ENCODE assay signal across 12 cellular contexts in genomic region chr12:108567974-108568652, GRCh38. TPM values are rescaled to one million over a fixed set of nuclear protein-coding genes. Genes with fewer than 3 reads are reported as not detected.
A peak's percentile ranks its signal among the peaks of the same experiment; 100 is the strongest.
DNase-seq lines count a peak whose midpoint lies in the region; ATAC-seq, FAIRE-seq and TF ChIP-seq lines count a peak whose summit lies in the region.
"Had no signal": no experiment of that assay in that cellular context is flagged by ENCODE, and none has a peak within 500 bp of the region (broad histone marks: within the 10 kb centered on the region; RNA-seq: fewer than 3 reads in every experiment).

No MANE protein-coding gene starts in this region.

- in situ Hi-C loops in GM12878 (cut with MboI) = loop anchor here (5.0 kb wide), 4 partner anchors 49 to 524 kb away; partner anchors contain the start of gene ALKBH2
- in situ Hi-C loops in G401 (cut with HindIII; ENCODE audit: low sequenced_read_pairs) = no loop called here

- POLR2A ChIA-PET in CD8-positive, alpha-beta memory T cell (lab: Charles Lee) = interaction anchor here (0.8 to 1.3 kb wide), 3 partner anchors 50 to 1574 kb away, joined by 3 to 11 read pairs (median 6); partner anchors contain the start of gene SELPLG
- POLR2A ChIA-PET in GM12878 (lab: Charles Lee) = interaction anchor here (0.6 to 14.2 kb wide), 13 partner anchors 9 to 283 kb away, joined by 3 to 211 read pairs (median 4); partner anchors contain the start of gene SELPLG
- POLR2A ChIA-PET in naive thymus-derived CD8-positive, alpha-beta T cell (lab: Charles Lee) = interaction anchor here (0.6 to 11.6 kb wide), 5 partner anchors 9 to 290 kb away, joined by 3 to 217 read pairs (median 9); partner anchors contain the start of gene SELPLG

- H3K9ac ChIP-seq in GM12878 (ENCODE audit: control insufficient read depth, insufficient read depth, low read length) = peak overlapping the region; percentile 90

- DNase-seq in CD8-positive, alpha-beta memory T cell = no peak
- DNase-seq in GM12878 (ENCODE audit: low read depth, low spot score) = peak; percentile 77
- no peak for DNase-seq in naive thymus-derived CD8-positive, alpha-beta T cell
- DNase-seq in G401 (ENCODE audit: low spot score) = no peak
- DNase-seq in H4 (ENCODE audit: low spot score) = no peak
- DNase-seq in stimulated activated CD4-positive, alpha-beta T cell treated with anti-CD3 and anti-CD28 coated beads, Interleukin-15, amount 100 ng/mL, for 24 hours = no peak
- DNase-seq: brain microvascular endothelial cell, hypothalamus had no signal

- peaks cover 8 to 71% (median 18%) of the 10 kb centered on the region in 3 donors for H3K36me3 Mint-ChIP-seq in CD8-positive, alpha-beta memory T cell
- H3K36me3 Mint-ChIP-seq in IgD-negative memory B cell = peaks cover 10% of the 10 kb centered on the region
- H3K36me3 Mint-ChIP-seq in naive thymus-derived CD8-positive, alpha-beta T cell = peaks cover 0 to 51% (median 17%) of the 10 kb centered on the region in 3 donors

- H4K20me1 ChIP-seq in GM12878 (ENCODE audit: control insufficient read depth, insufficient read depth) = no peaks in the 10 kb centered on the region

- H3K79me2 ChIP-seq in GM12878 (ENCODE audit: control insufficient read depth, insufficient read depth, low read length) = peaks cover 35% of the 10 kb centered on the region

- H3K4me2 ChIP-seq in GM12878 (ENCODE audit: control insufficient read depth, insufficient read depth) = peak overlapping the region; percentile 79

- no peak for TF ChIP-seq RAD21 in GM12878 (IDR thresholded peaks at IDR 0.05; ENCODE audit: insufficient read depth, low read depth, low read length)

- H3K27ac ChIP-seq in CD8-positive, alpha-beta memory T cell (ENCODE audit: low read depth, low read length) = peak overlapping the region; percentile 35
- H3K27ac ChIP-seq in GM12878 (ENCODE audit: control insufficient read depth, insufficient read depth) = peak overlapping the region; percentile 100
- H3K27ac ChIP-seq: brain microvascular endothelial cell, prostate gland had no signal

- WGBS in GM12878 (ENCODE audit: insufficient coverage, insufficient replicate concordance, low lambda C conversion rate, missing lambda C conversion rate) = 2% methylated on average over 3 of the region's 3 CpGs

- H3K9me3 Mint-ChIP-seq in CD8-positive, alpha-beta memory T cell = no peaks in the 10 kb centered on the region
- no peaks in the 10 kb centered on the region for H3K9me3 Mint-ChIP-seq in IgD-negative memory B cell
- no peaks in the 10 kb centered on the region for H3K9me3 Mint-ChIP-seq in naive thymus-derived CD8-positive, alpha-beta T cell

- H3K27me3 Mint-ChIP-seq in CD8-positive, alpha-beta memory T cell = no peaks in the 10 kb centered on the region
- no peaks in the 10 kb centered on the region for H3K27me3 Mint-ChIP-seq in IgD-negative memory B cell
- H3K27me3 Mint-ChIP-seq in naive thymus-derived CD8-positive, alpha-beta T cell = no peaks in the 10 kb centered on the region

- no peaks in the 10 kb centered on the region for H3K9me3 ChIP-seq in CD8-positive, alpha-beta memory T cell (ENCODE audit: low read length)
- no peaks in the 10 kb centered on the region for H3K9me3 ChIP-seq in GM12878 (replicated peaks; ENCODE audit: control insufficient read depth, insufficient read depth, low read length)
- H3K9me3 ChIP-seq: prostate gland had no signal

- H3K4me3 ChIP-seq in CD8-positive, alpha-beta memory T cell (ENCODE audit: low read length) = peak overlapping the region; percentile 42
- peak overlapping the region; percentile 36 for H3K4me3 ChIP-seq in GM12878
- H3K4me3 ChIP-seq: prostate gland had no signal

- H2AFZ ChIP-seq in GM12878 (ENCODE audit: control insufficient read depth, low read depth, low read length) = no peak overlapping the region

- intact Hi-C loops in GM12878 (cut with micrococcal nuclease; ENCODE audit: unreplicated experiment) = loop anchor here (1.0 kb wide), 2 partner anchors 49 to 67 kb away; no protein-coding TSS in a partner anchor

- H3K4me1 ChIP-seq in CD8-positive, alpha-beta memory T cell (ENCODE audit: insufficient read depth, low read length) = peaks cover 68% of the 10 kb centered on the region
- peaks cover 86% of the 10 kb centered on the region for H3K4me1 ChIP-seq in GM12878 (ENCODE audit: control insufficient read depth, insufficient read depth, low read length)
- H3K4me1 ChIP-seq: prostate gland had no signal

- peaks cover 46% of the 10 kb centered on the region for H3K36me3 ChIP-seq in CD8-positive, alpha-beta memory T cell (ENCODE audit: insufficient read depth, low read length)
- peaks cover 6 to 24% of the 10 kb centered on the region in 2 experiments for H3K36me3 ChIP-seq in GM12878 (ENCODE audit: control insufficient read depth in 2 of 2, insufficient read depth in 2 of 2, low read length in 1 of 2)

- no peak for TF ChIP-seq POLR2A in GM12878 (IDR thresholded peaks at IDR 0.05; ENCODE audit: low read depth, low read length)

- RAD21 ChIA-PET in GM12878 (lab: Charles Lee; ENCODE audit: unreplicated experiment) = interaction anchor here (0.8 to 23.0 kb wide), 16 partner anchors 10 to 383 kb away, joined by 3 to 633 read pairs (median 8); partner anchors contain the start of genes FICD and SELPLG

- H3K27me3 ChIP-seq in CD8-positive, alpha-beta memory T cell (ENCODE audit: insufficient read depth, low read length, poor library complexity, severe bottlenecking) = no peaks in the 10 kb centered on the region
- no peaks in the 10 kb centered on the region for H3K27me3 ChIP-seq in GM12878 (replicated peaks in 1 of 2; ENCODE audit: control insufficient read depth in 2 of 2, insufficient read depth in 2 of 2, low read length in 1 of 2)
- H3K27me3 ChIP-seq: brain microvascular endothelial cell had no signal

- H3K4me1 Mint-ChIP-seq in CD8-positive, alpha-beta memory T cell = peaks cover 38 to 90% (median 75%) of the 10 kb centered on the region in 3 donors
- H3K4me1 Mint-ChIP-seq in IgD-negative memory B cell = peaks cover 53 to 78% (median 62%) of the 10 kb centered on the region in 3 donors
- peaks cover 28 to 92% (median 74%) of the 10 kb centered on the region in 4 donors for H3K4me1 Mint-ChIP-seq in naive thymus-derived CD8-positive, alpha-beta T cell

- H3K4me3 Mint-ChIP-seq in CD8-positive, alpha-beta memory T cell = peak overlapping the region in 6 of 7 donors; percentile 17 to 80 (median 74)
- peak overlapping the region; percentile 51 to 91 (median 73) for H3K4me3 Mint-ChIP-seq in IgD-negative memory B cell
- H3K4me3 Mint-ChIP-seq in naive thymus-derived CD8-positive, alpha-beta T cell = peak overlapping the region; percentile 65 to 92 (median 78)

- BruUV-seq in GM12878 (replicated peaks; lab: Mats Ljungman, UMichigan) = no TSS peak

- TF ChIP-seq EP300 in GM12878 (IDR thresholded peaks at IDR 0.05; ENCODE audit: borderline replicate concordance in 1 of 2, control insufficient read depth in 1 of 2, low read depth in 2 of 2, low read length in 2 of 2) = peak; percentile 76 to 89; a peak in 3 of 4 replicates

- peak overlapping the region; percentile 91 to 98 (median 95) for H3K27ac Mint-ChIP-seq in CD8-positive, alpha-beta memory T cell
- H3K27ac Mint-ChIP-seq in IgD-negative memory B cell = peak overlapping the region; percentile 93 to 99 (median 98)
- H3K27ac Mint-ChIP-seq in naive thymus-derived CD8-positive, alpha-beta T cell = peak overlapping the region; percentile 93 to 99 (median 96)

- ATAC-seq in GM12878 (peak; percentile 6), HG03095 (IDR thresholded peaks at IDR 0.05; ENCODE audit: unreplicated experiment) (no peak)
- no peak for ATAC-seq in naive thymus-derived CD8-positive, alpha-beta T cell

- no peak for TF ChIP-seq CTCF in GM12878 (IDR thresholded peaks at IDR 0.05 in 2 of 3, conservative IDR thresholded peaks at IDR 0.05 in 1 of 3; ENCODE audit: control insufficient read depth in 2 of 3, extremely low read depth in 1 of 3, insufficient read depth in 1 of 3, low read depth in 3 of 3, low read length in 3 of 3)

- CTCF ChIA-PET in CD8-positive, alpha-beta memory T cell (lab: Charles Lee) = interaction anchor here (1.0 to 18.3 kb wide), 10 partner anchors 9 to 525 kb away, joined by 3 to 206 read pairs (median 10); partner anchors contain the start of genes ALKBH2 and SELPLG
- CTCF ChIA-PET in GM12878 (lab: Yijun Ruan, JAX) = interaction anchor here (1.0 to 21.5 kb wide), 14 partner anchors 10 to 527 kb away, joined by 3 to 866 read pairs (median 6); partner anchors contain the start of gene SELPLG

- FAIRE-seq in GM12878 (lab: Jason Lieb, UNC) = no peak

- SMC1A ChIA-PET in GM12878 (lab: Charles Lee; ENCODE audit: uncharacterized antibody, unreplicated experiment) = interaction anchor here (0.6 to 26.5 kb wide), 23 partner anchors 7 to 384 kb away, joined by 3 to 718 read pairs (median 4); partner anchors contain the start of gene SELPLG

RNA-seq across cellular contexts. Expression of gene ISCU, which starts 5.7 kb away (rescaled TPM):
- 100 to 1,000 TPM; 113 to 116 TPM for total RNA-seq in CD8-positive, alpha-beta memory T cell
- 302 TPM for polyA plus RNA-seq in CD8-positive, alpha-beta memory T cell
- polyA plus RNA-seq in IgD-negative memory B cell = 488 TPM
- 104 and 106 TPM in 2 replicates for total RNA-seq in GM12878 (2013; cell fraction: nucleolus; rRNA removed)
- 177 and 189 TPM in 2 replicates for total RNA-seq in GM12878 (2014; rRNA removed)
- total RNA-seq in GM12878 (2014; rRNA removed; fragmentation: Illumina TruSeq; extraction: Trizol) = 109 and 113 TPM in 2 replicates
- 102 and 108 TPM in 2 replicates for total RNA-seq in GM12878 (2021)
- polyA plus RNA-seq in GM12878 (2011; ENCODE audit: low read depth) = 160 TPM
- 247 and 284 TPM in 2 replicates for polyA plus RNA-seq in GM12878 (2011; rRNA removed)
- 166 and 191 TPM in 2 replicates for polyA plus RNA-seq in GM12878 (2011; cell fraction: cytosol; rRNA removed)
- polyA plus RNA-seq in GM12878 (2011; cell fraction: nucleus; rRNA removed) = 213 and 333 TPM in 2 replicates
- 148 and 150 TPM in 2 replicates for polyA plus RNA-seq in GM12878 (2012)
- 122 and 127 TPM in 2 replicates for polyA plus RNA-seq in GM12878 (2014; fragmentation: Illumina TruSeq; extraction: Trizol)
- polyA plus RNA-seq in GM12878 (2014; fragmentation: Nextera tagmentation; extraction: Ambion mirVana) = 10 to 100 TPM; 32.8 to 66.1 TPM
- polyA plus RNA-seq in GM12878 (2014; rRNA removed) = 132 and 135 TPM in 2 replicates
- 100 to 1,000 TPM; 248 to 260 TPM for polyA plus RNA-seq in GM12878 (2016; fragmentation: Nextera tagmentation; extraction: Ambion mirVana)
- polyA minus RNA-seq in GM12878 (2011; rRNA and poly(A)+ RNA removed) = 128 and 131 TPM in 2 replicates
- polyA minus RNA-seq in GM12878 (2011; cell fraction: cytosol; rRNA and poly(A)+ RNA removed) = 38.4 and 44.5 TPM in 2 replicates
- polyA minus RNA-seq in GM12878 (2011; cell fraction: nucleus; rRNA and poly(A)+ RNA removed) = 87.0 and 88.1 TPM in 2 replicates
- total RNA-seq in naive thymus-derived CD8-positive, alpha-beta T cell = 100 to 1,000 TPM; 176 to 184 TPM
- polyA plus RNA-seq in naive thymus-derived CD8-positive, alpha-beta T cell = 100 to 1,000 TPM; 287 to 373 (median 324) TPM
- 157 and 159 TPM in 2 replicates for total RNA-seq in G401 (2014; rRNA removed; shearing (Covaris generic))
- total RNA-seq in H4 (2014; rRNA removed; shearing (Covaris generic)) = 119 and 124 TPM in 2 replicates

RNA-seq across cellular contexts. Expression of gene SART3, which starts 7.1 kb away (rescaled TPM):
- 10 to 100 TPM; 82.4 to 82.7 TPM for total RNA-seq in CD8-positive, alpha-beta memory T cell
- 40.1 TPM for polyA plus RNA-seq in CD8-positive, alpha-beta memory T cell
- 51.9 TPM for polyA plus RNA-seq in IgD-negative memory B cell
- total RNA-seq in GM12878 (2013; cell fraction: nucleolus; rRNA removed) = 313 and 332 TPM in 2 replicates
- total RNA-seq in GM12878 (2014; rRNA removed) = 157 and 179 TPM in 2 replicates
- total RNA-seq in GM12878 (2014; rRNA removed; fragmentation: Illumina TruSeq; extraction: Trizol) = 80.8 and 82.6 TPM in 2 replicates
- 70.2 and 70.8 TPM in 2 replicates for total RNA-seq in GM12878 (2021)
- 47.8 TPM for polyA plus RNA-seq in GM12878 (2011; ENCODE audit: low read depth)
- polyA plus RNA-seq in GM12878 (2011; rRNA removed) = 49.7 and 53.7 TPM in 2 replicates
- 34.6 and 39.2 TPM in 2 replicates for polyA plus RNA-seq in GM12878 (2011; cell fraction: cytosol; rRNA removed)
- 112 and 140 TPM in 2 replicates for polyA plus RNA-seq in GM12878 (2011; cell fraction: nucleus; rRNA removed)
- 51.0 and 51.2 TPM in 2 replicates for polyA plus RNA-seq in GM12878 (2012)
- 49.3 and 52.8 TPM in 2 replicates for polyA plus RNA-seq in GM12878 (2014; fragmentation: Illumina TruSeq; extraction: Trizol)
- polyA plus RNA-seq in GM12878 (2014; fragmentation: Nextera tagmentation; extraction: Ambion mirVana) = 10 to 100 TPM in 1 of 2 experiments, 1 to 10 TPM in 1; 8.8 to 16.1 TPM
- 59.5 and 83.2 TPM in 2 replicates for polyA plus RNA-seq in GM12878 (2014; rRNA removed)
- polyA plus RNA-seq in GM12878 (2016; fragmentation: Nextera tagmentation; extraction: Ambion mirVana) = 10 to 100 TPM; 51.1 to 56.2 TPM
- 82.6 and 88.4 TPM in 2 replicates for polyA minus RNA-seq in GM12878 (2011; rRNA and poly(A)+ RNA removed)
- 23.0 and 24.8 TPM in 2 replicates for polyA minus RNA-seq in GM12878 (2011; cell fraction: cytosol; rRNA and poly(A)+ RNA removed)
- polyA minus RNA-seq in GM12878 (2011; cell fraction: nucleus; rRNA and poly(A)+ RNA removed) = 166 and 282 TPM in 2 replicates
- total RNA-seq in naive thymus-derived CD8-positive, alpha-beta T cell = 10 to 100 TPM; 93.4 to 95.7 TPM
- polyA plus RNA-seq in naive thymus-derived CD8-positive, alpha-beta T cell = 10 to 100 TPM; 33.3 to 36.6 (median 36.1) TPM
- 61.3 and 72.8 TPM in 2 replicates for total RNA-seq in G401 (2014; rRNA removed; shearing (Covaris generic))
- 43.2 and 44.8 TPM in 2 replicates for total RNA-seq in H4 (2014; rRNA removed; shearing (Covaris generic))

RNA-seq across cellular contexts. Expression of gene TMEM119, which starts 29.8 kb away (rescaled TPM):
- total RNA-seq in CD8-positive, alpha-beta memory T cell = not detected
- polyA plus RNA-seq in CD8-positive, alpha-beta memory T cell = 0.66 TPM
- polyA plus RNA-seq in IgD-negative memory B cell (0.33 TPM), GM12878 (2011; rRNA removed) (0.23 and 0.29 TPM in 2 replicates), GM12878 (2014; fragmentation: Illumina TruSeq; extraction: Trizol) (not detected in 2 replicates), GM12878 (2014; fragmentation: Nextera tagmentation; extraction: Ambion mirVana) (not detected), GM12878 (2014; rRNA removed) (0.08 TPM in 1 of 2 replicates, not detected in the other), GM12878 (2016; fragmentation: Nextera tagmentation; extraction: Ambion mirVana) (under 1 TPM; 0.15 to 0.19 TPM)
- 0.27 TPM in 1 of 2 replicates, not detected in the other for total RNA-seq in GM12878 (2013; cell fraction: nucleolus; rRNA removed)
- total RNA-seq in GM12878 (2014; rRNA removed) (0.05 and 0.11 TPM in 2 replicates), GM12878 (2014; rRNA removed; fragmentation: Illumina TruSeq; extraction: Trizol) (not detected in 2 replicates), GM12878 (2021) (0.44 TPM in 1 of 2 replicates, not detected in the other)
- polyA plus RNA-seq in GM12878 (2011; ENCODE audit: low read depth) = 0.22 TPM
- 0.19 and 0.35 TPM in 2 replicates for polyA plus RNA-seq in GM12878 (2011; cell fraction: cytosol; rRNA removed)
- 0.59 and 0.67 TPM in 2 replicates for polyA plus RNA-seq in GM12878 (2011; cell fraction: nucleus; rRNA removed)
- 0.12 and 0.53 TPM in 2 replicates for polyA plus RNA-seq in GM12878 (2012)
- 0.41 and 0.51 TPM in 2 replicates for polyA minus RNA-seq in GM12878 (2011; rRNA and poly(A)+ RNA removed)
- polyA minus RNA-seq in GM12878 (2011; cell fraction: cytosol; rRNA and poly(A)+ RNA removed) = not detected in 2 replicates
- polyA minus RNA-seq in GM12878 (2011; cell fraction: nucleus; rRNA and poly(A)+ RNA removed) = 0.12 and 0.48 TPM in 2 replicates
- total RNA-seq in naive thymus-derived CD8-positive, alpha-beta T cell = under 1 TPM; 0.26 to 0.77 TPM
- polyA plus RNA-seq in naive thymus-derived CD8-positive, alpha-beta T cell = under 1 TPM in 2 of 3 donors, not detected in 1; 0.06 to 0.21 TPM
- total RNA-seq in G401 (2014; rRNA removed; shearing (Covaris generic)) = 0.58 and 7.3 TPM in 2 replicates
- 1.4 and 1.9 TPM in 2 replicates for total RNA-seq in H4 (2014; rRNA removed; shearing (Covaris generic))
- total RNA-seq: NCI-H460 had no signal

RNA-seq across cellular contexts. Expression of gene FICD, which starts 53.0 kb away (rescaled TPM):
- 1 to 10 TPM; 5.8 to 5.9 TPM for total RNA-seq in CD8-positive, alpha-beta memory T cell
- 5.2 TPM for polyA plus RNA-seq in CD8-positive, alpha-beta memory T cell
- polyA plus RNA-seq in IgD-negative memory B cell = 3.5 TPM
- 11.8 and 14.2 TPM in 2 replicates for total RNA-seq in GM12878 (2013; cell fraction: nucleolus; rRNA removed)
- 7.3 and 7.6 TPM in 2 replicates for total RNA-seq in GM12878 (2014; rRNA removed)
- total RNA-seq in GM12878 (2014; rRNA removed; fragmentation: Illumina TruSeq; extraction: Trizol) = 4.1 and 5.1 TPM in 2 replicates
- total RNA-seq in GM12878 (2021) = 6.2 and 7.9 TPM in 2 replicates
- 3.9 TPM for polyA plus RNA-seq in GM12878 (2011; ENCODE audit: low read depth)
- polyA plus RNA-seq in GM12878 (2011; rRNA removed) = 0.68 and 1.1 TPM in 2 replicates
- 2.2 and 2.3 TPM in 2 replicates for polyA plus RNA-seq in GM12878 (2011; cell fraction: cytosol; rRNA removed)
- polyA plus RNA-seq in GM12878 (2011; cell fraction: nucleus; rRNA removed) = 4.7 and 7.7 TPM in 2 replicates
- polyA plus RNA-seq in GM12878 (2012) = 4.9 and 6.6 TPM in 2 replicates
- polyA plus RNA-seq in GM12878 (2014; fragmentation: Illumina TruSeq; extraction: Trizol) = 3.3 and 3.5 TPM in 2 replicates
- 1 to 10 TPM; 3.2 to 3.3 TPM for polyA plus RNA-seq in GM12878 (2014; fragmentation: Nextera tagmentation; extraction: Ambion mirVana)
- 3.2 and 4.8 TPM in 2 replicates for polyA plus RNA-seq in GM12878 (2014; rRNA removed)
- 1 to 10 TPM; 8.4 to 9.4 TPM for polyA plus RNA-seq in GM12878 (2016; fragmentation: Nextera tagmentation; extraction: Ambion mirVana)
- polyA minus RNA-seq in GM12878 (2011; rRNA and poly(A)+ RNA removed) = 3.4 and 7.1 TPM in 2 replicates
- polyA minus RNA-seq in GM12878 (2011; cell fraction: cytosol; rRNA and poly(A)+ RNA removed) = 2.1 and 3.6 TPM in 2 replicates
- 7.4 and 9.4 TPM in 2 replicates for polyA minus RNA-seq in GM12878 (2011; cell fraction: nucleus; rRNA and poly(A)+ RNA removed)
- 1 to 10 TPM; 4.6 to 5.6 TPM for total RNA-seq in naive thymus-derived CD8-positive, alpha-beta T cell
- 1 to 10 TPM; 1.2 to 1.8 (median 1.4) TPM for polyA plus RNA-seq in naive thymus-derived CD8-positive, alpha-beta T cell
- 1.0 and 1.7 TPM in 2 replicates for total RNA-seq in G401 (2014; rRNA removed; shearing (Covaris generic))
- 3.5 and 5.3 TPM in 2 replicates for total RNA-seq in H4 (2014; rRNA removed; shearing (Covaris generic))
